8 cellular contexts compared by ENCODE assay signal in genomic region chr17:56715613-56716357, GRCh38.
DNase-seq lines count a peak whose midpoint lies in the region; TF ChIP-seq lines count a peak whose summit lies in the region.

No MANE protein-coding gene starts in this region.

- no peaks in the 10 kb centered on the region for H3K27me3 Mint-ChIP-seq in HFFc6 (ENCODE audit: insufficient read depth)

- peaks cover 17% of the 10 kb centered on the region for H3K4me1 Mint-ChIP-seq in HFFc6 (ENCODE audit: low read depth)

- H3K27ac Mint-ChIP-seq in HFFc6: no peak overlapping the region

- TF ChIP-seq CTCF in GM10266 (IDR thresholded peaks at IDR 0.05; ENCODE audit: control insufficient read depth, insufficient read depth, low read depth, missing control alignments) (peak; percentile 90), HFFc6 (IDR thresholded peaks at IDR 0.05) (peak; percentile 97)

- in situ Hi-C loops in SK-MEL-5 (cut with HindIII; ENCODE audit: low pct_unique_long_range_greater_than_20kb, low sequenced_read_pairs): loop anchor here (25.0 kb wide), 1 partner anchor 128 kb away; the partner anchor contains the start of gene NOG

- no peaks in the 10 kb centered on the region for H3K9me3 Mint-ChIP-seq in HFFc6

- no peaks in the 10 kb centered on the region for H3K36me3 Mint-ChIP-seq in HFFc6 (ENCODE audit: low read depth)

- H3K4me3 Mint-ChIP-seq in HFFc6: no peak overlapping the region

- DNase-seq in GM10266 (ENCODE audit: extremely low spot score) (peak; percentile 76), HFFc6 (peak; percentile 66), NAMALWA (ENCODE audit: low spot score) (peak; percentile 89), SK-MEL-5 (ENCODE audit: low read depth, low spot score) (peak; percentile 88), glomerular endothelial cell (ENCODE audit: extremely low read depth, low read depth, low spot score) (peak; percentile 57), pons (ENCODE audit: low spot score) (peak; percentile 80), ureter (ENCODE audit: low spot score) (peak; percentile 86)
- DNase-seq in activated naive CD4-positive, alpha-beta T cell (lab: John Stamatoyannopoulos, UW): peak; percentile 29 to 64 (median 47)

Comparison
In these comparisons a context has a peak if more than half of its experiments do, and no peak if none do; other contexts are left out.
1. Peak in every context shown above with its lines: DNase-seq.